Comparison of ENCODE assay signal across 8 cellular contexts in the genomic region with DNA sequence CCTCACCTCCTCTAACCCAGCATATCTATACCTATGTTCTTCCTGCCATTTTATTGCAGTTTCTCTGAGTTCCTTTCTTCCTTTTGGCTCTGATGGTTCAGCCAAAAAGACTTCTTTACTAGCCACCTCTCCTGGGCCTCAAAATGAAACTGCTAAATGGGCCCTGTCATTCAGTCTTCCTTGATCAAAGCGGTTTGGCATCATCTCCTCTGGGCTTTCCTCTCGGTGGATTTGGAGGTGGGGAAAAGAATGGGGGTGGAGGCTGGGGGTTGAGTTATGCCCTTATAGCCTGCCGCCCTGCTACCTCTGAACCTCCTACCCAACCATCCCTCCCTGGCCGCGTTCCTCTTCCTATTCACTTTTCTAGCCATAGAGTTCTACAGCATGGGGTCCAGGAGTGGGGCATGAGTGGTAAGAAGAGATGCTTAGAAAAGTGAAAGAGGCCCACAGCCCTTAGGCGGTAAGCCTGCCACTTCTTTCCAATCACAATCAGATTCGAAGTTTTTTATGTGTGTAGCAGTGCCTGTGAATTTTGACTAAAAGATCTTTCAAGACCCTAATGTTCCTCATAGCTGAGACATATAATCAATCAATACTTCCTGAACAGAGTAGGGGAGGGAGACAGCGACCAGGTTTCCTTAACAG. TPM values are rescaled to one million over a fixed set of nuclear protein-coding genes. Genes with fewer than 3 reads are reported as not detected.
DNase-seq lines count a peak whose midpoint lies in the region; ATAC-seq and TF ChIP-seq lines count a peak whose summit lies in the region.

No MANE protein-coding gene starts in this region.

- H3K4me3 ChIP-seq in brain microvascular endothelial cell (ENCODE audit: low read depth, low read length) (peak overlapping the region; percentile 83), lung (peak overlapping the region; percentile 20)

- in situ Hi-C loops in brain microvascular endothelial cell (cut with HindIII; ENCODE audit: low pct_ligation_motif_present, low sequenced_read_pairs) = loop anchor here (10.0 kb wide), 1 partner anchor 65 kb away; a partner anchor contains a TSS

- H3K9me3 Mint-ChIP-seq in stimulated activated naive CD8-positive, alpha-beta T cell treated with anti-CD3 and anti-CD28 coated beads, Interleukin-15, Interleukin-2, amounts not matched to agents 100 ng/mL and 50 ng/mL, for 24 hours = no peaks in the 10 kb centered on the region

- WGBS in lung, 2 donors = 56 to 70% methylated on average over 8 of the region's 8 CpGs

- peaks cover 0 to 18% of the 10 kb centered on the region in 2 donors for H3K4me1 ChIP-seq in lung (ENCODE audit: control insufficient read depth in 2 of 2, insufficient read depth in 2 of 2, low read length in 2 of 2)

- peaks cover 13% of the 10 kb centered on the region for H3K27me3 Mint-ChIP-seq in stimulated activated naive CD8-positive, alpha-beta T cell treated with anti-CD3 and anti-CD28 coated beads, Interleukin-15, Interleukin-2, amounts not matched to agents 100 ng/mL and 50 ng/mL, for 24 hours

- TF ChIP-seq CTCF in brain microvascular endothelial cell (IDR thresholded peaks at IDR 0.05; ENCODE audit: low read depth, low read length, missing control alignments) (no peak), lung (IDR thresholded peaks at IDR 0.05; ENCODE audit: control extremely low read depth, extremely low read depth) (no peak)

- H3K4me3 Mint-ChIP-seq in stimulated activated naive CD8-positive, alpha-beta T cell treated with anti-CD3 and anti-CD28 coated beads, Interleukin-15, Interleukin-2, amounts not matched to agents 100 ng/mL and 50 ng/mL, for 24 hours = no peak overlapping the region

- no peak for DNase-seq in stimulated activated naive CD8-positive, alpha-beta T cell treated with anti-CD3 and anti-CD28 coated beads, Interleukin-15, Interleukin-2, amounts not matched to agents 100 U/mL and 50 U/mL, for 24 hours
- DNase-seq in brain microvascular endothelial cell (no peak), lung (ENCODE audit: low spot score) (no peak), sciatic nerve (ENCODE audit: low spot score) (no peak), NCI-H2107 treated with DMSO at 0.1 percent for 48 hours (lab: John Stamatoyannopoulos, UW; ENCODE audit: unreplicated experiment) (no peak), hippocampal formation (lab: John Stamatoyannopoulos, UW) (no peak), NCI-H510A treated with DMSO at 0.1 percent for 48 hours (lab: John Stamatoyannopoulos, UW) (no peak)

- H3K9me3 ChIP-seq in lung (ENCODE audit: control insufficient read depth in 2 of 2, insufficient read depth in 1 of 2, low read length in 1 of 2) = no peaks in the 10 kb centered on the region

- intact Hi-C loops in sciatic nerve (cut with DNase I) = no loop called here

- H3K27ac Mint-ChIP-seq in stimulated activated naive CD8-positive, alpha-beta T cell treated with anti-CD3 and anti-CD28 coated beads, Interleukin-15, Interleukin-2, amounts not matched to agents 100 ng/mL and 50 ng/mL, for 24 hours = peak overlapping the region; percentile 19

- no peaks in the 10 kb centered on the region for H3K36me3 Mint-ChIP-seq in stimulated activated naive CD8-positive, alpha-beta T cell treated with anti-CD3 and anti-CD28 coated beads, Interleukin-15, Interleukin-2, amounts not matched to agents 100 ng/mL and 50 ng/mL, for 24 hours (ENCODE audit: low read depth)

- no peaks in the 10 kb centered on the region for H3K36me3 ChIP-seq in brain microvascular endothelial cell (replicated peaks)
- H3K36me3 ChIP-seq in lung (ENCODE audit: control insufficient read depth in 2 of 2, insufficient read depth in 2 of 2, low read length in 2 of 2) = no peaks in the 10 kb centered on the region

- no peak for ATAC-seq in stimulated activated naive CD8-positive, alpha-beta T cell treated with anti-CD3 and anti-CD28 coated beads, Interleukin-15, Interleukin-2, amounts not matched to agents 100 U/mL and 50 U/mL, for 24 hours
- ATAC-seq in lung (ENCODE audit: insufficient read depth, low FRiP score) = no peak
- ATAC-seq in sciatic nerve = no peak

- H3K4me1 Mint-ChIP-seq in stimulated activated naive CD8-positive, alpha-beta T cell treated with anti-CD3 and anti-CD28 coated beads, Interleukin-15, Interleukin-2, amounts not matched to agents 100 ng/mL and 50 ng/mL, for 24 hours (ENCODE audit: low read depth) = peaks cover 6% of the 10 kb centered on the region

- H3K27me3 ChIP-seq in brain microvascular endothelial cell (replicated peaks) (no peaks in the 10 kb centered on the region), lung (ENCODE audit: control insufficient read depth, insufficient read depth) (no peaks in the 10 kb centered on the region)

- no peak overlapping the region for H3K27ac ChIP-seq in brain microvascular endothelial cell
- peak overlapping the region; percentile 70 to 94 for H3K27ac ChIP-seq in lung (ENCODE audit: low read depth in 1 of 2, low read length in 1 of 2)

RNA-seq across cellular contexts. Expression of a gene that starts 2.5 kb away (rescaled TPM):
- total RNA-seq in lung (10 to 100 TPM; 33.8 to 34.2 TPM), sciatic nerve (24.8 TPM)
- polyA plus RNA-seq in lung = 10 to 100 TPM in 1 of 2 donors, 1 to 10 TPM in 1; 7.2 to 23.7 TPM

RNA-seq across cellular contexts. Expression of a gene that starts 23.0 kb away (rescaled TPM):
- total RNA-seq in lung (10 to 100 TPM; 47.2 to 49.0 TPM), sciatic nerve (39.9 TPM)
- 10 to 100 TPM; 28.3 to 45.5 TPM for polyA plus RNA-seq in lung

RNA-seq across cellular contexts. Expression of a gene that starts 30.1 kb away (rescaled TPM):
- 10 to 100 TPM; 10.3 to 14.9 TPM for total RNA-seq in lung
- polyA plus RNA-seq in lung = 1 to 10 TPM; 7.5 to 8.4 TPM
- total RNA-seq in sciatic nerve = 8.1 TPM

RNA-seq across cellular contexts. Expression of a gene that starts 50.7 kb away (rescaled TPM):
- total RNA-seq in lung = 10 to 100 TPM; 45.6 to 54.7 TPM
- 10 to 100 TPM; 19.2 to 56.5 TPM for polyA plus RNA-seq in lung
- 44.6 TPM for total RNA-seq in sciatic nerve

RNA-seq across cellular contexts. Expression of a gene that starts 54.8 kb away (rescaled TPM):
- total RNA-seq in lung = 100 to 1,000 TPM in 1 of 2 donors, 10 to 100 TPM in 1; 64.8 to 107 TPM
- 100 to 1,000 TPM in 1 of 2 donors, 10 to 100 TPM in 1; 94.6 to 147 TPM for polyA plus RNA-seq in lung
- total RNA-seq in sciatic nerve = 70.1 TPM
